23 cellular contexts compared by ENCODE assay signal in genomic region chr1:113434081-113434873, GRCh38. TPM values are rescaled to one million over a fixed set of nuclear protein-coding genes. Genes with fewer than 3 reads are reported as not detected.
DNase-seq lines count a peak whose midpoint lies in the region; ATAC-seq and TF ChIP-seq lines count a peak whose summit lies in the region.
"Had no signal": no experiment of that assay in that cellular context is flagged by ENCODE, and none has a peak within 500 bp of the region (broad histone marks: within the 10 kb centered on the region; RNA-seq: fewer than 3 reads in every experiment).

No MANE protein-coding gene starts in this region.

- TF ChIP-seq CTCF in Caco-2 (IDR thresholded peaks at IDR 0.05; ENCODE audit: insufficient read depth in 1 of 2, low read depth in 1 of 2, low read length in 1 of 2, severe bottlenecking in 1 of 2, unreplicated experiment in 1 of 2) = no peak

- peaks cover 26% of the 10 kb centered on the region for H3K4me1 Mint-ChIP-seq in Caco-2 (ENCODE audit: low read depth, unreplicated experiment)
- H3K4me1 Mint-ChIP-seq: central memory CD8-positive, alpha-beta T cell had no signal

- ATAC-seq in HG03354 (IDR thresholded peaks at IDR 0.05; ENCODE audit: poor library complexity, severe bottlenecking, unreplicated experiment) (no peak), GM21381 (IDR thresholded peaks at IDR 0.05; ENCODE audit: unreplicated experiment) (no peak)

- H3K27me3 ChIP-seq in Caco-2 (replicated peaks; ENCODE audit: control insufficient read depth, insufficient read depth, low read length) = no peaks in the 10 kb centered on the region
- H3K27me3 ChIP-seq: BLaER1, sigmoid colon, vagina had no signal

- H3K27ac Mint-ChIP-seq in Caco-2 (ENCODE audit: unreplicated experiment) = no peak overlapping the region
- H3K27ac Mint-ChIP-seq: activated T-cell treated with anti-CD3 and anti-CD28 coated beads, Interleukin-2, amount 50 U/mL, for 24 hours; dendritic cell treated with granulocyte-macrophage colony-stimulating factor and Interleukin-4, amounts not matched to agents 40 ng/mL and 50 ng/mL, for 4 days; T-helper 1 cell treated with Interleukin-12 subunit alpha and Interleukin-12 subunit beta and Interleukin-4 antibody, amounts not matched to agents 30 μg/mL and 1 μg/mL, for 36 hours had no signal

- H3K4me3 Mint-ChIP-seq in Caco-2 (ENCODE audit: unreplicated experiment) = peak overlapping the region; percentile 40
- H3K4me3 Mint-ChIP-seq: activated T-cell treated with anti-CD3 and anti-CD28 coated beads, Interleukin-2, amount 50 U/mL, for 24 hours; central memory CD8-positive, alpha-beta T cell; dendritic cell treated with granulocyte-macrophage colony-stimulating factor and Interleukin-4, amounts not matched to agents 40 ng/mL and 50 ng/mL, for 4 days; T-helper 1 cell treated with Interleukin-12 subunit alpha and Interleukin-12 subunit beta and Interleukin-4 antibody, amounts not matched to agents 30 μg/mL and 1 μg/mL, for 36 hours had no signal

- CTCF ChIA-PET in Caco-2 (lab: Charles Lee) = no interaction called here

- H3K4me1 ChIP-seq in Caco-2 = peaks cover 26% of the 10 kb centered on the region
- H3K4me1 ChIP-seq: BLaER1 had no signal

- no peaks in the 10 kb centered on the region for H3K9me3 ChIP-seq in Caco-2
- H3K9me3 ChIP-seq: BLaER1, sigmoid colon, thoracic aorta, vagina had no signal

- DNase-seq in Caco-2 (peak in 1 of 2 experiments; percentile 44), SW480 (ENCODE audit: low spot score) (peak; percentile 22), kidney tubule cell (ENCODE audit: low spot score) (peak; percentile 32), renal cortical epithelial cell (ENCODE audit: low read depth) (peak; percentile 63), T1000 (lab: John Stamatoyannopoulos, UW) (no peak), DMS 273 (lab: John Stamatoyannopoulos, UW; ENCODE audit: unreplicated experiment) (no peak)
- DNase-seq: activated CD4-positive, alpha-beta T cell treated with anti-CD3 and anti-CD28 coated beads for 48 hours; activated gamma-delta T cell treated with Interleukin-2 at 50 U/mL for 16 hours; activated T-cell treated with anti-CD3 and anti-CD28 coated beads, Interleukin-2, amount 50 U/mL, for 24 hours; Calu3; NCI-H446 treated with DMSO at 0.1 percent for 48 hours; NCI-H82; posterior cingulate gyrus; sigmoid colon; stimulated activated naive CD4-positive, alpha-beta T cell treated with Interleukin-2 at 50 U/mL for 16 hours had no signal

- H3K27me3 Mint-ChIP-seq in Caco-2 (ENCODE audit: insufficient read depth, unreplicated experiment) = no peaks in the 10 kb centered on the region
- H3K27me3 Mint-ChIP-seq: activated T-cell treated with anti-CD3 and anti-CD28 coated beads, Interleukin-2, amount 50 U/mL, for 24 hours; dendritic cell treated with granulocyte-macrophage colony-stimulating factor and Interleukin-4, amounts not matched to agents 40 ng/mL and 50 ng/mL, for 4 days had no signal

- intact Hi-C loops in Caco-2 (cut with micrococcal nuclease; ENCODE audit: unreplicated experiment) = no loop called here

- no peaks in the 10 kb centered on the region for H3K9me3 Mint-ChIP-seq in Caco-2 (ENCODE audit: unreplicated experiment)
- H3K9me3 Mint-ChIP-seq: activated T-cell treated with anti-CD3 and anti-CD28 coated beads, Interleukin-2, amount 50 U/mL, for 24 hours; central memory CD8-positive, alpha-beta T cell; dendritic cell treated with granulocyte-macrophage colony-stimulating factor and Interleukin-4, amounts not matched to agents 40 ng/mL and 50 ng/mL, for 4 days; T-helper 1 cell treated with Interleukin-12 subunit alpha and Interleukin-12 subunit beta and Interleukin-4 antibody, amounts not matched to agents 30 μg/mL and 1 μg/mL, for 36 hours had no signal

- BruUV-seq in Caco-2 (replicated peaks; lab: Mats Ljungman, UMichigan) = no TSS peak

- no peaks in the 10 kb centered on the region for H3K36me3 ChIP-seq in Caco-2 (ENCODE audit: control insufficient read depth, insufficient read depth, low read length)
- H3K36me3 ChIP-seq: BLaER1, sigmoid colon, thoracic aorta, vagina had no signal

- H3K36me3 Mint-ChIP-seq in Caco-2 (ENCODE audit: insufficient read depth, unreplicated experiment) = no peaks in the 10 kb centered on the region

- POLR2A ChIA-PET in Caco-2 (lab: Charles Lee) = no interaction called here

- no peak overlapping the region for H3K4me3 ChIP-seq in Caco-2 (ENCODE audit: low read depth, low read length)
- H3K4me3 ChIP-seq: BLaER1, sigmoid colon, thoracic aorta, vagina had no signal

RNA-seq across cellular contexts. Expression of gene MAGI3, which starts 44.0 kb away (rescaled TPM):
- total RNA-seq in Caco-2 (2022) (27.6 and 28.7 TPM in 2 replicates), renal cortical epithelial cell (6.9 and 13.4 TPM in 2 replicates)

Comparison
In these comparisons a context has a peak if more than half of its experiments do, and no peak if none do; other contexts are left out.
1. DNase-seq: peak in SW480 (single experiment), kidney tubule cell (single experiment) and renal cortical epithelial cell (single experiment); none in T1000 (single experiment) and DMS 273 (single experiment).